ENCODE assay signal across 9 cellular contexts in genomic region chr3:53790470-53790869, GRCh38. TPM values are rescaled to one million over a fixed set of nuclear protein-coding genes. Genes with fewer than 3 reads are reported as not detected.
"Had no signal": no experiment of that assay in that cellular context is flagged by ENCODE, and none has a peak within 500 bp of the region (broad histone marks: within the 10 kb centered on the region; RNA-seq: fewer than 3 reads in every experiment).

No MANE protein-coding gene starts in this region.

- ATAC-seq: GM23338, HCT116 had no signal

- H3K4me1 ChIP-seq: HAP-1 had no signal

- H3K27ac ChIP-seq: GM23248 had no signal

- DNase-seq: GM23248, GOT3, H7, H9, HCEC 1CT, HFFc6 had no signal

- H3K4me2 ChIP-seq: GM23338 had no signal

- H3K4me3 ChIP-seq: GM23248, GM23338, HAP-1 had no signal

- H3K9ac ChIP-seq: GM23248 had no signal

- H3K9me3 Mint-ChIP-seq: GM23338, H9, HFFc6 had no signal

- H3K36me3 ChIP-seq: HAP-1 had no signal

- H3K9me3 ChIP-seq: HAP-1 had no signal

- H3K4me3 Mint-ChIP-seq: GM23338, H9, HFFc6 had no signal

- H2AFZ ChIP-seq: GM23248 had no signal

- H3K27ac Mint-ChIP-seq: GM23338, HFFc6 had no signal

RNA-seq across cellular contexts. Expression of gene CHDH, which starts 55.7 kb away (rescaled TPM):
- total RNA-seq: HFFc6 had no signal

RNA-seq across cellular contexts. Expression of gene IL17RB, which starts 55.9 kb away (rescaled TPM):
- total RNA-seq: GM23248, HFFc6 had no signal
